8 cellular contexts compared by ENCODE assay signal in genomic region chr5:120655828-120656435, GRCh38.
A peak's percentile ranks its signal among the peaks of the same experiment; 100 is the strongest.
DNase-seq lines count a peak whose midpoint lies in the region; ATAC-seq and TF ChIP-seq lines count a peak whose summit lies in the region.

No MANE protein-coding gene starts in this region.

- WGBS in testis, 2 donors = 49 to 50% methylated on average over 5 of the region's 5 CpGs

- no peaks in the 10 kb centered on the region for H3K9me2 ChIP-seq in PC-3 (replicated peaks; ENCODE audit: low read length)

- H2AFZ ChIP-seq in PC-3 (ENCODE audit: low read length) = no peak overlapping the region

- no peak overlapping the region for H3K4me2 ChIP-seq in PC-3 (ENCODE audit: low read length)

- ATAC-seq in HG02885 (IDR thresholded peaks at IDR 0.05; ENCODE audit: poor library complexity, unreplicated experiment) (peak; percentile 85), PC-3 (peak; percentile 66), foreskin keratinocyte (peak; percentile 70)

- TF ChIP-seq CTCF in AG09309 (IDR thresholded peaks at IDR 0.05; ENCODE audit: control insufficient read depth, insufficient read depth, low read depth, low read length, missing control alignments) (peak; percentile 42), GM12864 (IDR thresholded peaks at IDR 0.05; ENCODE audit: low read depth, low read length, missing control alignments) (peak; percentile 66), PC-3 (conservative IDR thresholded peaks at IDR 0.05; ENCODE audit: low read depth, low read length) (peak; percentile 78), foreskin keratinocyte (conservative IDR thresholded peaks at IDR 0.05) (peak; percentile 67), testis (IDR thresholded peaks at IDR 0.05) (peak; percentile 31 to 67 (median 50))

- no peak overlapping the region for H3K4me3 ChIP-seq in AG09309 (ENCODE audit: control insufficient read depth, low read depth, low read length)
- H3K4me3 ChIP-seq in GM12864 (ENCODE audit: low read depth, low read length) = no peak overlapping the region
- no peak overlapping the region for H3K4me3 ChIP-seq in PC-3 (ENCODE audit: low read length)
- H3K4me3 ChIP-seq in testis = no peak overlapping the region

- POLR2A ChIA-PET in PC-3 (lab: Charles Lee; ENCODE audit: unreplicated experiment) = no interaction called here

- H3F3A ChIP-seq in PC-3 (ENCODE audit: low read length, unreplicated experiment) = no peaks in the 10 kb centered on the region

- TF ChIP-seq POLR2A in testis (IDR thresholded peaks at IDR 0.05) = no peak

- H3K27ac ChIP-seq in PC-3 (ENCODE audit: low read length) = no peak overlapping the region
- H3K27ac ChIP-seq in foreskin keratinocyte = no peak overlapping the region
- H3K27ac ChIP-seq in testis = no peak overlapping the region

- no peaks in the 10 kb centered on the region for H3K9me3 ChIP-seq in PC-3 (ENCODE audit: low read length)
- no peaks in the 10 kb centered on the region for H3K9me3 ChIP-seq in testis

- no peaks in the 10 kb centered on the region for H3K27me3 ChIP-seq in PC-3 (ENCODE audit: low read length)
- H3K27me3 ChIP-seq in foreskin keratinocyte = peaks cover 3% of the 10 kb centered on the region
- no peaks in the 10 kb centered on the region for H3K27me3 ChIP-seq in testis

- no TSS peak for BruUV-seq in PC-3 (replicated peaks; lab: Mats Ljungman, UMichigan)

- CTCF ChIA-PET in PC-3 (lab: Charles Lee) = no interaction called here

- H4K20me1 ChIP-seq in PC-3 (ENCODE audit: low read length) = no peaks in the 10 kb centered on the region

- no peaks in the 10 kb centered on the region for H3K36me3 ChIP-seq in PC-3 (ENCODE audit: low read depth, low read length)
- H3K36me3 ChIP-seq in testis (ENCODE audit: low read depth, missing control alignments) = no peaks in the 10 kb centered on the region

- intact Hi-C loops in PC-3 (cut with micrococcal nuclease) (loop anchor here (1.0 to 10.0 kb wide), 3 partner anchors 147 to 1291 kb away; partner anchors contain the start of gene PRR16), testis (cut with DNase I; ENCODE audit: low total_unique reads) (no loop called here)

- no peak overlapping the region for H3K9ac ChIP-seq in PC-3 (ENCODE audit: low read length)

- H3K4me1 ChIP-seq in PC-3 (ENCODE audit: insufficient read depth, low read length) (no peaks in the 10 kb centered on the region), foreskin keratinocyte (no peaks in the 10 kb centered on the region), testis (no peaks in the 10 kb centered on the region)

- no peaks in the 10 kb centered on the region for H3K79me2 ChIP-seq in PC-3 (ENCODE audit: low read length)

- DNase-seq in AG09309 (ENCODE audit: low read depth) (no peak), GM12864 (ENCODE audit: low read depth) (no peak), PC-3 (peak; percentile 64), foreskin keratinocyte (peak in 1 of 2 donors; percentile 27), testis (peak; percentile 79), OCI-M2 (lab: John Stamatoyannopoulos, UW; ENCODE audit: unreplicated experiment) (no peak)
- DNase-seq in activated CD8-positive, alpha-beta memory T cell treated with anti-CD3 and anti-CD28 coated beads, Interleukin-2, amount 50 U/mL, for 48 hours = no peak

Comparison
In these comparisons a context has a peak if more than half of its experiments do, and no peak if none do; other contexts are left out.
1. DNase-seq: peak in PC-3 (single experiment) and testis (single experiment); none in AG09309 (single experiment), GM12864 (single experiment), OCI-M2 (single experiment) and activated CD8-positive, alpha-beta memory T cell treated with anti-CD3 and anti-CD28 coated beads, Interleukin-2, amount 50 U/mL, for 48 hours (single experiment).
2. Peak in every context shown above with its lines, with median percentiles within 50 percentile points of each other: CTCF ChIP-seq and ATAC-seq.